ENCODE assay signal across 1 cellular context in the genomic region with DNA sequence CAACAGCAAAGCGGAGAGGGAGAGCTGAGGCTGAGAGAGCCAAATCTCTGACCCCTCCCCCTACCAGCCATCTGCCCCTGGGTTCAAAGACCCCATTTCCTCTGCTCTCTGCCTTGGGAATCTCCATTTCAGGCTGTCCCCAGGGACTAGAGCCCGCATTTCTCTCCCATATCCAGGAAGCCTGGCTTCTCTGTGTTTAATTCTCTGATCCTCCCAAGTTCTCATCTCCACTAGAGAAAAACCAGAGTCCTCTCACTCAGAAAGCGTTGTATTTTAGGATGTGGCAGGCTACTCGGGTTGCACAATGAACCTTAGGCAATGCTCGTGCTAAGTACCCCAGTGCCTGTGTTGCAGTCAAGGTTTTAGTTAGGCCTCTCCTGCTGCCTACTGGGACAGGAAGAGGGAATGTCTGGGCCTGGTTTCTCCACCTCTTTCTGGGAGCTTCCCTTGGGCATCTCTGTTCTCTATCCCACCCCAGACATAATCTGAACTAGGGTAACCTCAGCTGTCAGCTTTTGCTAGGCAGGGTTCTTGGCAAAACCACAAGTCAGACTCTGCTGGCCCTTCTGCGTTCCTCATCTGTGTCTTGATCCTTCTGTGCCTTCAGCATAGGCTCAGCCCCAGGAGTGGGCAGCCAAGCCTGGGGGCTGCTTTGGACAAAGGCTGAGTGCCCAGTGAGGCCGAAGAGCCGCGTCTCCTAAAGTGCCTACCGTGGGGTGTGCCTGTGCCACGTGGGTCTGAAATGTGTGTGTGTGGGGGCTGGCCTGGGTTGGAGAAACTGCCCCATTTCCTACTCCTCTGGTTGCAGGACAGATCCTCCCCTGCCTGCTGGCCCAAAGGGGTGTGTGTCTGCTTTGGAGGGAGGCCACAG.
TF ChIP-seq lines count a peak whose summit lies in the region.

No MANE protein-coding gene starts in this region.

TF ChIP-seq in IMR-90, 13 proteins besides CTCF, POLR2A, EP300 and RAD21 (continued from another document):
- 0 out of 2 replicates have a peak, but pooled peaks have one; percentile 11 for TF ChIP-seq MXI1 (IDR thresholded peaks at IDR 0.05; ENCODE audit: borderline replicate concordance, low read depth, low read length)
- TF ChIP-seq, protein P1, sequence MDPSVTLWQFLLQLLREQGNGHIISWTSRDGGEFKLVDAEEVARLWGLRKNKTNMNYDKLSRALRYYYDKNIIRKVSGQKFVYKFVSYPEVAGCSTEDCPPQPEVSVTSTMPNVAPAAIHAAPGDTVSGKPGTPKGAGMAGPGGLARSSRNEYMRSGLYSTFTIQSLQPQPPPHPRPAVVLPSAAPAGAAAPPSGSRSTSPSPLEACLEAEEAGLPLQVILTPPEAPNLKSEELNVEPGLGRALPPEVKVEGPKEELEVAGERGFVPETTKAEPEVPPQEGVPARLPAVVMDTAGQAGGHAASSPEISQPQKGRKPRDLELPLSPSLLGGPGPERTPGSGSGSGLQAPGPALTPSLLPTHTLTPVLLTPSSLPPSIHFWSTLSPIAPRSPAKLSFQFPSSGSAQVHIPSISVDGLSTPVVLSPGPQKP (IDR thresholded peaks at IDR 0.05; ENCODE audit: borderline replicate concordance, low read depth, low read length): no peak
- peak; percentile 94 for TF ChIP-seq CEBPB (IDR thresholded peaks at IDR 0.05; ENCODE audit: low read depth, low read length)
